In the genomic region with DNA sequence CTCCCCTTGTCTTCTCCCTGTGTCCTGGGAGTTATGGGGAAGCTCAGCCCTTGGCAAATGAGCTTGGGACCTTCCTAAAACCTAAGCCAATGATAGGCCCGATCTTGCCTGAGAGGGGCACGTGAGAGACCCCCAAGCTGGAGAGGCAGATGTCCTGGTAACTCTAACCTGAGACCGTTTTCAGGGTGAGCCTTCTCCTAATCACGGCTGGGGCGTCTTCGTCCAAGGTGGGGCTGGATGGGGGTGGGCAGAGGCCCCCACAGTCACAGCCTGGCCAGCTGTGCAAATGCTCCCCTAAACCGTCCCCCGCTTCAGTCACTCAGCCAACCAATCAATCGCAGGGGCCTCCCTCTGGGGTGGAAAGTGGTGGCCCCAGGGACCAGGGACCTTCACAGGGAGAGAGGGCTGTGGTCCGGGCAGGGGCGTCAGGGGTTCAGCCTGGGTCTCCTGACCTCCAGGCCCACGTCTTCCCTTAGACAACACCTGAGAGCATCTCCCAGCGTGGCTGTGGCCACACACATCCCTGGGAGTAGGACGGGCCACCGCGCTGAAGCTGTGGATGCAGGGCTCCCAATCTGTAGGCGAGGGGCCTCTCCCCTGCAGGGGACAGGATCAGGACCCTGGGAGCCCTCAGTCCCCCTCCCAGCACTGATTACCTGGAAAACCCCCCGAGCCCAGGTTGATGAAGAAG, we compare ENCODE assay signal across 8 cellular contexts. TPM values are rescaled to one million over a fixed set of nuclear protein-coding genes. Genes with fewer than 3 reads are reported as not detected.
DNase-seq lines count a peak whose midpoint lies in the region; ATAC-seq and TF ChIP-seq lines count a peak whose summit lies in the region.

No MANE protein-coding gene starts in this region.

- H3K4me3 Mint-ChIP-seq in CD4-positive, CD25-positive, alpha-beta regulatory T cell: peak overlapping the region; percentile 4 to 78 (median 72)
- peak overlapping the region; percentile 58 to 72 (median 67) for H3K4me3 Mint-ChIP-seq in T-cell
- no peak overlapping the region for H3K4me3 Mint-ChIP-seq in progenitor cell of endocrine pancreas (ENCODE audit: low read depth)

- H3K36me3 ChIP-seq in CD4-positive, CD25-positive, alpha-beta regulatory T cell (ENCODE audit: control insufficient read depth, insufficient read depth, low read length): no peaks in the 10 kb centered on the region

- POLR2A ChIA-PET in T-cell (lab: Charles Lee): no interaction called here

- CTCF ChIA-PET in T-cell (lab: Charles Lee): no interaction called here

- H3K9me3 ChIP-seq in CD4-positive, CD25-positive, alpha-beta regulatory T cell (ENCODE audit: control insufficient read depth in 2 of 2, low read length in 2 of 2): no peaks in the 10 kb centered on the region

- no peaks in the 10 kb centered on the region for H3K36me3 Mint-ChIP-seq in CD4-positive, CD25-positive, alpha-beta regulatory T cell
- H3K36me3 Mint-ChIP-seq in T-cell (no peaks in the 10 kb centered on the region), progenitor cell of endocrine pancreas (ENCODE audit: insufficient read depth) (peaks cover 1% of the 10 kb centered on the region)

- H3K27me3 ChIP-seq in CD4-positive, CD25-positive, alpha-beta regulatory T cell (ENCODE audit: control insufficient read depth, insufficient read depth, low read length): peaks cover 4% of the 10 kb centered on the region

- ATAC-seq in CD4-positive, CD25-positive, alpha-beta regulatory T cell (ENCODE audit: low read depth in 2 of 2): no peak
- ATAC-seq in T-cell (replicated peaks in 1 of 4): no peak
- no peak for ATAC-seq in GM19351 (IDR thresholded peaks at IDR 0.05; ENCODE audit: unreplicated experiment)
- ATAC-seq in GM21737 (IDR thresholded peaks at IDR 0.05; ENCODE audit: unreplicated experiment): no peak

- no peak for DNase-seq in CD4-positive, CD25-positive, alpha-beta regulatory T cell
- DNase-seq in T-cell (peak in 1 of 34 experiments; percentile 7), fibroblast of pulmonary artery (ENCODE audit: low read depth) (no peak), progenitor cell of endocrine pancreas (ENCODE audit: low spot score, unreplicated experiment) (no peak), UCSD-AML1 (lab: John Stamatoyannopoulos, UW; ENCODE audit: unreplicated experiment) (no peak), iPS-NIHi11 (ENCODE audit: low spot score) (no peak)

- H3K27ac ChIP-seq in CD4-positive, CD25-positive, alpha-beta regulatory T cell (ENCODE audit: insufficient read depth, low read length, poor library complexity, severe bottlenecking): no peak overlapping the region

- no peaks in the 10 kb centered on the region for H3K9me3 Mint-ChIP-seq in CD4-positive, CD25-positive, alpha-beta regulatory T cell
- H3K9me3 Mint-ChIP-seq in T-cell (no peaks in the 10 kb centered on the region), progenitor cell of endocrine pancreas (ENCODE audit: low read depth) (no peaks in the 10 kb centered on the region)

- no peak overlapping the region for H3K4me3 ChIP-seq in CD4-positive, CD25-positive, alpha-beta regulatory T cell (ENCODE audit: low read depth, low read length)
- H3K4me3 ChIP-seq in fibroblast of pulmonary artery (replicated peaks; ENCODE audit: low read depth, low read length): peak overlapping the region; percentile 21

- TF ChIP-seq CTCF in fibroblast of pulmonary artery (IDR thresholded peaks at IDR 0.05; ENCODE audit: low read length, missing control alignments) (no peak), progenitor cell of endocrine pancreas (IDR thresholded peaks at IDR 0.05; ENCODE audit: unreplicated experiment) (no peak)

- peaks cover 0 to 18% (median 6%) of the 10 kb centered on the region in 4 donors for H3K4me1 Mint-ChIP-seq in CD4-positive, CD25-positive, alpha-beta regulatory T cell
- H3K4me1 Mint-ChIP-seq in T-cell (peaks cover 7 to 18% (median 7%) of the 10 kb centered on the region in 3 donors), progenitor cell of endocrine pancreas (ENCODE audit: low read depth) (peaks cover 10% of the 10 kb centered on the region)

- H3K27me3 Mint-ChIP-seq in CD4-positive, CD25-positive, alpha-beta regulatory T cell: peaks cover 26% of the 10 kb centered on the region
- H3K27me3 Mint-ChIP-seq in T-cell: peaks cover 14 to 33% of the 10 kb centered on the region in 2 donors
- H3K27me3 Mint-ChIP-seq in progenitor cell of endocrine pancreas: peaks cover 34% of the 10 kb centered on the region

- peak overlapping the region in 1 of 3 donors; percentile 71 for H3K27ac Mint-ChIP-seq in CD4-positive, CD25-positive, alpha-beta regulatory T cell
- H3K27ac Mint-ChIP-seq in T-cell: no peak overlapping the region
- peak overlapping the region; percentile 89 for H3K27ac Mint-ChIP-seq in progenitor cell of endocrine pancreas

- peaks cover 26% of the 10 kb centered on the region for H3K4me1 ChIP-seq in CD4-positive, CD25-positive, alpha-beta regulatory T cell (ENCODE audit: control insufficient read depth, insufficient read depth, low read length, poor library complexity, severe bottlenecking)

RNA-seq across cellular contexts. Expression of gene ACTG1, which starts 30.6 kb away (rescaled TPM):
- 1,684 TPM for total RNA-seq in CD4-positive, CD25-positive, alpha-beta regulatory T cell
- 1,000 to 10,000 TPM; 1,881 to 2,724 (median 2,486) TPM for polyA plus RNA-seq in CD4-positive, CD25-positive, alpha-beta regulatory T cell
- total RNA-seq in T-cell (1,000 to 10,000 TPM; 1,183 to 1,383 (median 1,262) TPM), progenitor cell of endocrine pancreas (3,227 and 3,279 TPM in 2 replicates)

RNA-seq across cellular contexts. Expression of gene FSCN2, which starts 46.2 kb away (rescaled TPM):
- 0.74 TPM for total RNA-seq in CD4-positive, CD25-positive, alpha-beta regulatory T cell
- polyA plus RNA-seq in CD4-positive, CD25-positive, alpha-beta regulatory T cell: under 1 TPM in 1 of 4 donors, not detected in 3; 0.17 TPM
- total RNA-seq in T-cell: 1 to 10 TPM in 3 of 5 donors, under 1 TPM in 2; 0.91 to 4.2 (median 1.2) TPM
- 4.8 and 5.3 TPM in 2 replicates for total RNA-seq in progenitor cell of endocrine pancreas
